Comparison of ENCODE assay signal across 16 cellular contexts in genomic region chr18:37318360-37319037, GRCh38.
DNase-seq lines count a peak whose midpoint lies in the region; ATAC-seq and TF ChIP-seq lines count a peak whose summit lies in the region.
"Had no signal": no experiment of that assay in that cellular context is flagged by ENCODE, and none has a peak within 500 bp of the region (broad histone marks: within the 10 kb centered on the region; RNA-seq: fewer than 3 reads in every experiment).

No MANE protein-coding gene starts in this region.

- H3K9ac ChIP-seq in SK-N-MC (ENCODE audit: insufficient read length): peak overlapping the region; percentile 43

- H3K27me3 Mint-ChIP-seq in stimulated activated naive CD8-positive, alpha-beta T cell treated with anti-CD3 and anti-CD28 coated beads, Interleukin-15, amount 100 ng/mL, for 72 hours: peaks cover 10% of the 10 kb centered on the region
- H3K27me3 Mint-ChIP-seq: CD4-positive, alpha-beta memory T cell had no signal

- no peak for DNase-seq in stimulated activated naive CD8-positive, alpha-beta T cell treated with anti-CD3 and anti-CD28 coated beads, Interleukin-15, amount 100 ng/mL, for 72 hours
- DNase-seq in stimulated activated naive CD8-positive, alpha-beta T cell treated with anti-CD3 and anti-CD28 coated beads, Interleukin-15, Interleukin-2, amounts not matched to agents 100 U/mL and 50 U/mL, for 24 hours: no peak
- DNase-seq in SK-N-MC (ENCODE audit: low read depth, low spot score) (no peak), osteoblast (ENCODE audit: insufficient read length, low spot score, missing footprints) (peak; percentile 65), GM13976 (ENCODE audit: low spot score) (no peak)
- DNase-seq in activated CD4-positive, alpha-beta T cell treated with anti-CD3 and anti-CD28 coated beads, Interleukin-2, amount 50 U/mL, for 4 hours: no peak
- DNase-seq: 8988T, C1 segment of cervical spinal cord, Calu3, COR-L47, DMS53, DMS79 treated with DMSO at 0.1 percent for 48 hours, GF-D8, GOT3 had no signal

- H3K9me3 Mint-ChIP-seq in stimulated activated naive CD8-positive, alpha-beta T cell treated with anti-CD3 and anti-CD28 coated beads, Interleukin-15, amount 100 ng/mL, for 72 hours: no peaks in the 10 kb centered on the region
- H3K9me3 Mint-ChIP-seq: CD4-positive, alpha-beta memory T cell had no signal

- in situ Hi-C loops in GM13976 (cut with MboI; ENCODE audit: low sequenced_read_pairs, unreplicated experiment): no loop called here

- no peaks in the 10 kb centered on the region for H3K36me3 ChIP-seq in SK-N-MC (ENCODE audit: insufficient read depth, low read length)
- no peaks in the 10 kb centered on the region for H3K36me3 ChIP-seq in osteoblast (ENCODE audit: insufficient read depth, low read length)
- H3K36me3 ChIP-seq: HAP-1 had no signal

- H3K4me1 Mint-ChIP-seq in stimulated activated naive CD8-positive, alpha-beta T cell treated with anti-CD3 and anti-CD28 coated beads, Interleukin-15, amount 100 ng/mL, for 72 hours: no peaks in the 10 kb centered on the region
- H3K4me1 Mint-ChIP-seq: CD4-positive, alpha-beta memory T cell had no signal

- TF ChIP-seq CTCF in osteoblast (IDR thresholded peaks at IDR 0.05; ENCODE audit: extremely low read depth, low read depth, low read length) (no peak), GM13976 (IDR thresholded peaks at IDR 0.05; ENCODE audit: borderline replicate concordance, control extremely low read depth, extremely low read depth, insufficient read depth, missing control alignments) (no peak)

- H3K27ac ChIP-seq in SK-N-MC (peak overlapping the region; percentile 85), osteoblast (ENCODE audit: low read depth, low read length) (no peak overlapping the region)

- H3K9me3 ChIP-seq in SK-N-MC (ENCODE audit: low read depth, low read length) (no peaks in the 10 kb centered on the region), osteoblast (ENCODE audit: low read depth, low read length) (no peaks in the 10 kb centered on the region)
- H3K9me3 ChIP-seq: HAP-1 had no signal

- no peak overlapping the region for H3K4me2 ChIP-seq in osteoblast (ENCODE audit: insufficient read depth, low read length)

- H3K4me3 ChIP-seq in SK-N-MC (peak overlapping the region; percentile 8; the same call in 1 of the 2 replicates), osteoblast (ENCODE audit: insufficient read depth, low read length) (no peak overlapping the region)
- H3K4me3 ChIP-seq: HAP-1 had no signal

- ATAC-seq in stimulated activated naive CD8-positive, alpha-beta T cell treated with anti-CD3 and anti-CD28 coated beads, Interleukin-15, amount 100 ng/mL, for 72 hours: no peak
- no peak for ATAC-seq in stimulated activated naive CD8-positive, alpha-beta T cell treated with anti-CD3 and anti-CD28 coated beads, Interleukin-15, Interleukin-2, amounts not matched to agents 100 U/mL and 50 U/mL, for 24 hours

- no peak overlapping the region for H2AFZ ChIP-seq in osteoblast (ENCODE audit: low read length)

- H4K20me1 ChIP-seq in osteoblast (ENCODE audit: insufficient read depth, low read length): no peaks in the 10 kb centered on the region

- peak overlapping the region; percentile 20 to 31 for H3K27ac Mint-ChIP-seq in stimulated activated naive CD8-positive, alpha-beta T cell treated with anti-CD3 and anti-CD28 coated beads, Interleukin-15, amount 100 ng/mL, for 72 hours
- H3K27ac Mint-ChIP-seq: CD4-positive, alpha-beta memory T cell had no signal

- no peak overlapping the region for H3K4me3 Mint-ChIP-seq in stimulated activated naive CD8-positive, alpha-beta T cell treated with anti-CD3 and anti-CD28 coated beads, Interleukin-15, amount 100 ng/mL, for 72 hours
- H3K4me3 Mint-ChIP-seq: CD4-positive, alpha-beta memory T cell had no signal

- H3K27me3 ChIP-seq in osteoblast (ENCODE audit: insufficient read depth, low read length): peaks cover 3% of the 10 kb centered on the region

- no peaks in the 10 kb centered on the region for H3K4me1 ChIP-seq in osteoblast (ENCODE audit: insufficient read depth, low read length)
- H3K4me1 ChIP-seq: HAP-1 had no signal

- no peaks in the 10 kb centered on the region for H3K79me2 ChIP-seq in osteoblast (ENCODE audit: insufficient read depth, low read length)
